ENCODE assay signal across 17 cellular contexts in the genomic region with DNA sequence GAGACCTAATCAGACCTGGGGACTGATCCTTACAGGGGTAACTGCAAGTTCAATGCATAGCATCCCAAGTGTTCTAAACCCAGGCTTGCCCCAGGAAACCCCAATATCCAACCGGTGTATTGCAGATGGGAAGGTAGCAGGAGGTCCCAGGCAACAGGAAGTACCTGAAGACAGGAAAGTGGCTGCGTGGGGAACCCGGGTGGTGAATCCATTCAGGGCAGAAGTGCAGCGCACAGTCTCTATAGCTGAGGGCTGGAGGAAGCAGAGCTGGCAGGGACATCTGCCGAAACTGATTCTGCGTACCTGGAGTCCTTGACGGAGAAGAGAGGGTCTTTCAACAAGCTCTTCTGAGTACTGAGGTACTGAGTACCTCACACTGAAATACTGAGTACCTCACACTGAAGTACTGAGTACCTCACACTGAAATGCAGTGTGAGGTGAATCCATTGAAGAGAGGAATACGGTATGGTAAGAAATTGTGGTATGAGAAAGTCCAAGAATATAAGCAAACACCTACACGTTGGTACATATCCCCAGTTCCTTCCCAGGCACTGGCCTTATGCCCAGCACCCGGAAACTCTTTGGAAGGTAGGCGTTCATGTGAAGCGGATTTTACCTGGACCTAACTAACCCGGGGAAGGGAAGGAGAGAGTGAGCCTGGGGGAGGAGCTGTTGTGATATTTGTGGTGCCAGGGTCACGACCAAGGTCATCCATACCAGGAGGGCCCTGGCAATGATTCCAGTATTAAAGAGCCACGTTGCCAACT. TPM values are rescaled to one million over a fixed set of nuclear protein-coding genes. Genes with fewer than 3 reads are reported as not detected.
DNase-seq lines count a peak whose midpoint lies in the region; ATAC-seq and TF ChIP-seq lines count a peak whose summit lies in the region.
"Had no signal": no experiment of that assay in that cellular context is flagged by ENCODE, and none has a peak within 500 bp of the region (broad histone marks: within the 10 kb centered on the region; RNA-seq: fewer than 3 reads in every experiment).

No MANE protein-coding gene starts in this region.

- no peak overlapping the region for H3K4me3 Mint-ChIP-seq in activated CD4-positive, alpha-beta memory T cell treated with anti-CD3 and anti-CD28 coated beads for 36 hours
- H3K4me3 Mint-ChIP-seq in activated CD4-positive, alpha-beta memory T cell treated with anti-CD3 and anti-CD28 coated beads, Interleukin-2, amount 10 ng/mL, durations not matched to agents 7 days and 5 days, result no peak overlapping the region
- no peak overlapping the region for H3K4me3 Mint-ChIP-seq in GM23338
- H3K4me3 Mint-ChIP-seq: CD8-positive, alpha-beta memory T cell had no signal

- no peak overlapping the region for H3K9ac ChIP-seq in colonic mucosa (ENCODE audit: low read depth in 2 of 2, low read length in 2 of 2)
- H3K9ac ChIP-seq: BLaER1 had no signal

- in situ Hi-C loops in gastrocnemius medialis (cut with MboI; ENCODE audit: low sequenced_read_pairs in 4 of 4), result no loop called here

- H4K20me1 ChIP-seq in GM23338 (replicated peaks; ENCODE audit: insufficient read depth), result no peaks in the 10 kb centered on the region
- H4K20me1 ChIP-seq: BLaER1 had no signal

- no peak for ATAC-seq in GM23338
- no peak for ATAC-seq in sciatic nerve
- ATAC-seq in gastrocnemius medialis, result no peak

- CTCF ChIA-PET in activated CD4-positive, alpha-beta memory T cell treated with anti-CD3 and anti-CD28 coated beads for 36 hours (lab: Charles Lee), result no interaction called here
- CTCF ChIA-PET in activated CD4-positive, alpha-beta memory T cell treated with anti-CD3 and anti-CD28 coated beads, Interleukin-2, amount 10 ng/mL, durations not matched to agents 7 days and 5 days (lab: Charles Lee), result interaction anchor here (1.0 kb wide), 1 partner anchor 11 kb away, joined by 3 read pairs; no protein-coding TSS in a partner anchor

- H3K4me3 ChIP-seq in GM23338, result no peak overlapping the region
- H3K4me3 ChIP-seq in esophagus squamous epithelium, result no peak overlapping the region
- H3K4me3 ChIP-seq in gastrocnemius medialis, result no peak overlapping the region
- H3K4me3 ChIP-seq in colonic mucosa, result no peak overlapping the region
- H3K4me3 ChIP-seq: BLaER1, HAP-1 had no signal

- no peak overlapping the region for H3K27ac ChIP-seq in GM23338 (ENCODE audit: low read depth)
- peak overlapping the region in 3 of 4 donors; percentile 10 to 25 (median 17) for H3K27ac ChIP-seq in esophagus squamous epithelium
- H3K27ac ChIP-seq in gastrocnemius medialis, result no peak overlapping the region
- no peak overlapping the region for H3K27ac ChIP-seq in colonic mucosa
- H3K27ac ChIP-seq: 22Rv1, BLaER1 had no signal

- H3K4me1 ChIP-seq in GM23338 (ENCODE audit: insufficient read depth) (no peaks in the 10 kb centered on the region), esophagus squamous epithelium (peaks cover 0 to 42% (median 4%) of the 10 kb centered on the region in 3 donors), gastrocnemius medialis (no peaks in the 10 kb centered on the region), colonic mucosa (no peaks in the 10 kb centered on the region)
- H3K4me1 ChIP-seq: BLaER1, Caco-2, HAP-1 had no signal

- H3K9me3 Mint-ChIP-seq in activated CD4-positive, alpha-beta memory T cell treated with anti-CD3 and anti-CD28 coated beads for 36 hours, result no peaks in the 10 kb centered on the region
- no peaks in the 10 kb centered on the region for H3K9me3 Mint-ChIP-seq in activated CD4-positive, alpha-beta memory T cell treated with anti-CD3 and anti-CD28 coated beads, Interleukin-2, amount 10 ng/mL, durations not matched to agents 7 days and 5 days
- no peaks in the 10 kb centered on the region for H3K9me3 Mint-ChIP-seq in GM23338
- H3K9me3 Mint-ChIP-seq: CD8-positive, alpha-beta memory T cell had no signal

- H3F3A ChIP-seq in GM23338 (replicated peaks; ENCODE audit: low read depth), result no peaks in the 10 kb centered on the region

- H3K79me2 ChIP-seq in GM23338 (replicated peaks; ENCODE audit: insufficient read depth), result no peaks in the 10 kb centered on the region

- H3K27me3 Mint-ChIP-seq in activated CD4-positive, alpha-beta memory T cell treated with anti-CD3 and anti-CD28 coated beads for 36 hours, result peaks cover 14% of the 10 kb centered on the region
- peaks cover 31% of the 10 kb centered on the region for H3K27me3 Mint-ChIP-seq in activated CD4-positive, alpha-beta memory T cell treated with anti-CD3 and anti-CD28 coated beads, Interleukin-2, amount 10 ng/mL, durations not matched to agents 7 days and 5 days
- peaks cover 9% of the 10 kb centered on the region for H3K27me3 Mint-ChIP-seq in GM23338 (ENCODE audit: insufficient read depth, low read depth, poor library complexity)

- DNase-seq in activated CD4-positive, alpha-beta memory T cell treated with anti-CD3 and anti-CD28 coated beads for 36 hours, result no peak
- no peak for DNase-seq in activated CD4-positive, alpha-beta memory T cell treated with anti-CD3 and anti-CD28 coated beads, Interleukin-2, amount 10 ng/mL, durations not matched to agents 7 days and 5 days
- no peak for DNase-seq in GM23338 (ENCODE audit: low spot score)
- no peak for DNase-seq in esophagus squamous epithelium (lab: John Stamatoyannopoulos, UW)
- peak; percentile 39 for DNase-seq in sciatic nerve (ENCODE audit: low spot score)
- DNase-seq in gastrocnemius medialis, result no peak
- DNase-seq in colonic mucosa, result no peak
- DNase-seq in GDM1 (lab: John Stamatoyannopoulos, UW), result no peak
- DNase-seq: CD8-positive, alpha-beta memory T cell; DND-41; GF-D8 had no signal

- no peaks in the 10 kb centered on the region for H3K36me3 Mint-ChIP-seq in activated CD4-positive, alpha-beta memory T cell treated with anti-CD3 and anti-CD28 coated beads for 36 hours
- no peaks in the 10 kb centered on the region for H3K36me3 Mint-ChIP-seq in activated CD4-positive, alpha-beta memory T cell treated with anti-CD3 and anti-CD28 coated beads, Interleukin-2, amount 10 ng/mL, durations not matched to agents 7 days and 5 days (ENCODE audit: low read depth)
- no peaks in the 10 kb centered on the region; the same call in 2 of the 3 replicates for H3K36me3 Mint-ChIP-seq in GM23338 (ENCODE audit: low read depth)
- H3K36me3 Mint-ChIP-seq: CD8-positive, alpha-beta memory T cell had no signal

- H3K9me3 ChIP-seq in esophagus squamous epithelium (no peaks in the 10 kb centered on the region), gastrocnemius medialis (no peaks in the 10 kb centered on the region), colonic mucosa (no peaks in the 10 kb centered on the region)
- H3K9me3 ChIP-seq: BLaER1, Caco-2, HAP-1 had no signal

- no peak overlapping the region for H3K4me2 ChIP-seq in GM23338
- H3K4me2 ChIP-seq: BLaER1 had no signal

- H3K36me3 ChIP-seq in GM23338 (ENCODE audit: insufficient read depth), result no peaks in the 10 kb centered on the region
- H3K36me3 ChIP-seq in esophagus squamous epithelium, result no peaks in the 10 kb centered on the region
- H3K36me3 ChIP-seq in gastrocnemius medialis, result no peaks in the 10 kb centered on the region
- H3K36me3 ChIP-seq in colonic mucosa, result no peaks in the 10 kb centered on the region
- H3K36me3 ChIP-seq: BLaER1, HAP-1 had no signal

- 38 to 61% methylated on average over 13 of the region's 15 CpGs for WGBS in esophagus squamous epithelium, 2 donors

- TF ChIP-seq POLR2A in esophagus squamous epithelium (IDR thresholded peaks at IDR 0.05) (no peak), gastrocnemius medialis (IDR thresholded peaks at IDR 0.05) (no peak)

- intact Hi-C loops in activated CD4-positive, alpha-beta memory T cell treated with anti-CD3 and anti-CD28 coated beads for 36 hours (cut with micrococcal nuclease), result no loop called here
- intact Hi-C loops in esophagus squamous epithelium (cut with DNase I), result no loop called here
- intact Hi-C loops in sciatic nerve (cut with DNase I), result no loop called here
- intact Hi-C loops in gastrocnemius medialis (cut with DNase I; ENCODE audit: low total_unique reads), result no loop called here
- intact Hi-C loops in colonic mucosa (cut with DNase I), result no loop called here

- H3K27me3 ChIP-seq in GM23338 (ENCODE audit: insufficient read depth) (no peaks in the 10 kb centered on the region), esophagus squamous epithelium (peaks cover 0 to 19% (median 0%) of the 10 kb centered on the region in 4 donors), gastrocnemius medialis (no peaks in the 10 kb centered on the region), colonic mucosa (no peaks in the 10 kb centered on the region)
- H3K27me3 ChIP-seq: BLaER1 had no signal

- H3K27ac Mint-ChIP-seq in activated CD4-positive, alpha-beta memory T cell treated with anti-CD3 and anti-CD28 coated beads for 36 hours, result peak overlapping the region; percentile 1
- no peak overlapping the region for H3K27ac Mint-ChIP-seq in activated CD4-positive, alpha-beta memory T cell treated with anti-CD3 and anti-CD28 coated beads, Interleukin-2, amount 10 ng/mL, durations not matched to agents 7 days and 5 days
- H3K27ac Mint-ChIP-seq in GM23338, result peak overlapping the region; percentile 51; the same call in 1 of the 2 replicates

- TF ChIP-seq CTCF in GM23338 (conservative IDR thresholded peaks at IDR 0.05; ENCODE audit: low read depth in 2 of 2), result no peak
- TF ChIP-seq CTCF in esophagus squamous epithelium (IDR thresholded peaks at IDR 0.05), result no peak
- TF ChIP-seq CTCF in gastrocnemius medialis (IDR thresholded peaks at IDR 0.05 in 4 of 5, conservative IDR thresholded peaks at IDR 0.05 in 1 of 5), result no peak
- TF ChIP-seq CTCF in colonic mucosa (IDR thresholded peaks at IDR 0.05), result no peak

- no peaks in the 10 kb centered on the region for H3K9me2 ChIP-seq in GM23338 (ENCODE audit: insufficient read depth)

- POLR2A ChIA-PET in activated CD4-positive, alpha-beta memory T cell treated with anti-CD3 and anti-CD28 coated beads for 36 hours (lab: Charles Lee), result no interaction called here
- POLR2A ChIA-PET in activated CD4-positive, alpha-beta memory T cell treated with anti-CD3 and anti-CD28 coated beads, Interleukin-2, amount 10 ng/mL, durations not matched to agents 7 days and 5 days (lab: Charles Lee), result no interaction called here

- no peak overlapping the region for H2AFZ ChIP-seq in GM23338

- H3K4me1 Mint-ChIP-seq in activated CD4-positive, alpha-beta memory T cell treated with anti-CD3 and anti-CD28 coated beads for 36 hours (ENCODE audit: low read depth), result no peaks in the 10 kb centered on the region
- H3K4me1 Mint-ChIP-seq in activated CD4-positive, alpha-beta memory T cell treated with anti-CD3 and anti-CD28 coated beads, Interleukin-2, amount 10 ng/mL, durations not matched to agents 7 days and 5 days, result peaks cover 2% of the 10 kb centered on the region
- peaks cover 4% of the 10 kb centered on the region; the same call in 2 of the 3 replicates for H3K4me1 Mint-ChIP-seq in GM23338
- H3K4me1 Mint-ChIP-seq: CD8-positive, alpha-beta memory T cell had no signal

RNA-seq across cellular contexts. Expression of gene SCN4B, which starts 20.1 kb away (rescaled TPM):
- under 1 TPM; 0.22 to 0.36 TPM for total RNA-seq in activated CD4-positive, alpha-beta memory T cell treated with anti-CD3 and anti-CD28 coated beads for 36 hours
- under 1 TPM in 1 of 2 experiments, not detected in 1; 0.28 TPM for total RNA-seq in activated CD4-positive, alpha-beta memory T cell treated with anti-CD3 and anti-CD28 coated beads, Interleukin-2, amount 10 ng/mL, durations not matched to agents 7 days and 5 days
- 1.7 and 3.0 TPM in 2 replicates for total RNA-seq in GM23338 (2014; rRNA removed; shearing (Covaris generic))
- 0.16 and 0.45 TPM in 2 replicates for polyA plus RNA-seq in GM23338 (2016; fragmentation: Nextera tagmentation; extraction: Ambion mirVana)
- 1 to 10 TPM in 3 of 4 donors, under 1 TPM in 1; 0.87 to 4.2 (median 1.3) TPM for total RNA-seq in esophagus squamous epithelium
- 2.9 TPM for total RNA-seq in sciatic nerve
- total RNA-seq in gastrocnemius medialis, result 10 to 100 TPM in 1 of 4 donors, 1 to 10 TPM in 3; 3.5 to 16.3 (median 6.5) TPM
- total RNA-seq in colonic mucosa, result 1 to 10 TPM in 1 of 2 donors, under 1 TPM in 1; 0.59 to 1.5 TPM
- polyA plus RNA-seq: CD8-positive, alpha-beta memory T cell had no signal

RNA-seq across cellular contexts. Expression of gene SCN2B, which starts 43.9 kb away (rescaled TPM):
- total RNA-seq in activated CD4-positive, alpha-beta memory T cell treated with anti-CD3 and anti-CD28 coated beads for 36 hours, result not detected
- not detected for total RNA-seq in activated CD4-positive, alpha-beta memory T cell treated with anti-CD3 and anti-CD28 coated beads, Interleukin-2, amount 10 ng/mL, durations not matched to agents 7 days and 5 days
- total RNA-seq in GM23338 (2014; rRNA removed; shearing (Covaris generic)), result 0.03 and 0.04 TPM in 2 replicates
- 0.09 TPM in 1 of 2 replicates, not detected in the other for polyA plus RNA-seq in GM23338 (2016; fragmentation: Nextera tagmentation; extraction: Ambion mirVana)
- total RNA-seq in esophagus squamous epithelium (1 to 10 TPM in 1 of 4 donors, under 1 TPM in 1, not detected in 2; 0.38 to 1.1 TPM), sciatic nerve (2.7 TPM), gastrocnemius medialis (1 to 10 TPM in 1 of 4 donors, under 1 TPM in 2, not detected in 1; 0.10 to 1.9 (median 0.24) TPM), colonic mucosa (under 1 TPM; 0.12 to 0.45 TPM)
- total RNA-seq: A673; Caco-2; CD8-positive, alpha-beta memory T cell had no signal
- polyA plus RNA-seq: CD8-positive, alpha-beta memory T cell had no signal

RNA-seq across cellular contexts. Expression of gene SMIM35, which starts 45.8 kb away (rescaled TPM):
- under 1 TPM; 0.22 to 0.40 TPM for total RNA-seq in activated CD4-positive, alpha-beta memory T cell treated with anti-CD3 and anti-CD28 coated beads for 36 hours
- total RNA-seq in activated CD4-positive, alpha-beta memory T cell treated with anti-CD3 and anti-CD28 coated beads, Interleukin-2, amount 10 ng/mL, durations not matched to agents 7 days and 5 days, result under 1 TPM; 0.45 to 0.55 TPM
- total RNA-seq in GM23338 (2014; rRNA removed; shearing (Covaris generic)), result not detected in 2 replicates
- not detected in 2 replicates for polyA plus RNA-seq in GM23338 (2016; fragmentation: Nextera tagmentation; extraction: Ambion mirVana)
- total RNA-seq in esophagus squamous epithelium, result not detected
- total RNA-seq in sciatic nerve, result not detected
- not detected for total RNA-seq in gastrocnemius medialis
- not detected for total RNA-seq in colonic mucosa
- total RNA-seq: A673, Caco-2, H1 had no signal
- polyA plus RNA-seq: H1 had no signal

RNA-seq across cellular contexts. Expression of gene TMPRSS4, which starts 55.7 kb away (rescaled TPM):
- not detected for total RNA-seq in activated CD4-positive, alpha-beta memory T cell treated with anti-CD3 and anti-CD28 coated beads for 36 hours
- total RNA-seq in activated CD4-positive, alpha-beta memory T cell treated with anti-CD3 and anti-CD28 coated beads, Interleukin-2, amount 10 ng/mL, durations not matched to agents 7 days and 5 days, result under 1 TPM in 1 of 2 experiments, not detected in 1; 0.05 TPM
- 0.04 and 0.10 TPM in 2 replicates for total RNA-seq in GM23338 (2014; rRNA removed; shearing (Covaris generic))
- 0.35 and 0.58 TPM in 2 replicates for polyA plus RNA-seq in GM23338 (2016; fragmentation: Nextera tagmentation; extraction: Ambion mirVana)
- 100 to 1,000 TPM; 142 to 197 (median 161) TPM for total RNA-seq in esophagus squamous epithelium
- total RNA-seq in sciatic nerve, result not detected
- total RNA-seq in gastrocnemius medialis, result 1 to 10 TPM in 1 of 4 donors, not detected in 3; 1.1 TPM
- 100 to 1,000 TPM; 309 to 344 TPM for total RNA-seq in colonic mucosa
- total RNA-seq: A673; CD8-positive, alpha-beta memory T cell had no signal
- polyA plus RNA-seq: CD8-positive, alpha-beta memory T cell had no signal

Comparison
In these comparisons a context has a peak if more than half of its experiments do, and no peak if none do; other contexts are left out.
1. H3K27ac ChIP-seq: peak in esophagus squamous epithelium (3 of 4); none in GM23338 (single experiment), gastrocnemius medialis (0 of 4) and colonic mucosa (single experiment).